29 cellular contexts compared by ENCODE assay signal in genomic region chr5:76152161-76152560, GRCh38.
"Had no signal": no experiment of that assay in that cellular context is flagged by ENCODE, and none has a peak within 500 bp of the region (broad histone marks: within the 10 kb centered on the region; RNA-seq: fewer than 3 reads in every experiment).

No MANE protein-coding gene starts in this region.

- H3K4me1 Mint-ChIP-seq: naive thymus-derived CD8-positive, alpha-beta T cell; nephron progenitor cell; neural crest cell; stimulated activated naive B cell treated with anti-CD40 and anti-IgM and Interleukin-4, amounts not matched to agents 10 μg/mL and 1 μg/mL and 100 μg/mL, for 72 hours had no signal

- H3K4me3 Mint-ChIP-seq: naive thymus-derived CD8-positive, alpha-beta T cell; natural killer cell treated with Interleukin-12 subunit alpha and Interleukin-12 subunit beta and Interleukin-15 and Interleukin-18, amount 100 ng/mL, for 72 hours; nephron progenitor cell; neural crest cell; stimulated activated effector memory CD8-positive, alpha-beta T cell treated with anti-CD3 and anti-CD28 coated beads, Interleukin-12 subunit alpha, Interleukin-12 subunit beta, amount 100 ng/mL, for 72 hours; stimulated activated naive B cell treated with anti-CD40 and anti-IgM and Interleukin-4, amounts not matched to agents 10 μg/mL and 1 μg/mL and 100 μg/mL, for 72 hours; stimulated activated naive CD8-positive, alpha-beta T cell treated with anti-CD3 and anti-CD28 coated beads, Interleukin-15, Interleukin-2, amounts not matched to agents 100 ng/mL and 50 ng/mL, for 24 hours had no signal

- H3K4me1 ChIP-seq: parathyroid adenoma, psoas muscle, right lobe of liver, sigmoid colon, stomach, tibial nerve, upper lobe of right lung had no signal

- DNase-seq: naive thymus-derived CD8-positive, alpha-beta T cell; nephron progenitor cell; occipital lobe; ovary; posterior cingulate gyrus; psoas muscle; right cardiac atrium; right lobe of liver; sigmoid colon; small intestine; stimulated activated CD4-positive, alpha-beta T cell treated with anti-CD3 and anti-CD28 coated beads, Interleukin-15, amount 100 ng/mL, for 24 hours; stimulated activated CD4-positive, alpha-beta T cell treated with anti-CD3 and anti-CD28 coated beads, Interleukin-2, amount 100 ng/mL, for 24 hours; stimulated activated CD4-positive, alpha-beta T cell treated with anti-CD3 and anti-CD28 coated beads, Interleukin-2, amount 100 ng/mL, for 48 hours; stimulated activated CD4-positive, alpha-beta T cell treated with anti-CD3 and anti-CD28 coated beads, Interleukin-4, amount 100 ng/mL, for 24 hours; stimulated activated naive B cell treated with anti-CD40 and anti-IgM and Interleukin-4, amounts not matched to agents 10 μg/mL and 1 μg/mL and 100 μg/mL, for 72 hours; stimulated activated naive CD4-positive, alpha-beta T cell treated with Interleukin-2 at 50 U/mL for 16 hours; stomach; thyroid gland; trophoblast cell; upper lobe of right lung; uterus had no signal

- H3K9me3 Mint-ChIP-seq: natural killer cell treated with Interleukin-12 subunit alpha and Interleukin-12 subunit beta and Interleukin-15 and Interleukin-18, amount 100 ng/mL, for 72 hours; nephron progenitor cell; neural crest cell had no signal

- H3K27ac Mint-ChIP-seq: naive thymus-derived CD8-positive, alpha-beta T cell; natural killer cell treated with Interleukin-12 subunit alpha and Interleukin-12 subunit beta and Interleukin-15 and Interleukin-18, amount 100 ng/mL, for 72 hours; nephron progenitor cell; progenitor cell of endocrine pancreas; stimulated activated effector memory CD8-positive, alpha-beta T cell treated with anti-CD3 and anti-CD28 coated beads, Interleukin-12 subunit alpha, Interleukin-12 subunit beta, amount 100 ng/mL, for 72 hours; stimulated activated naive B cell treated with anti-CD40 and anti-IgM and Interleukin-4, amounts not matched to agents 10 μg/mL and 1 μg/mL and 100 μg/mL, for 72 hours; stimulated activated naive CD8-positive, alpha-beta T cell treated with anti-CD3 and anti-CD28 coated beads, Interleukin-15, Interleukin-2, amounts not matched to agents 100 ng/mL and 50 ng/mL, for 24 hours had no signal

- H3K79me2 ChIP-seq: parathyroid adenoma had no signal

- H3K27ac ChIP-seq: ovary, parathyroid adenoma, psoas muscle, right lobe of liver, sigmoid colon, stomach, thoracic aorta, thyroid gland, tibial nerve, upper lobe of right lung, uterus had no signal

- H3K9ac ChIP-seq: parathyroid adenoma had no signal

- H3K36me3 ChIP-seq: ovary, right lobe of liver, sigmoid colon, stomach, thoracic aorta, thyroid gland, tibial nerve, upper lobe of right lung, uterus had no signal

- H3K36me3 Mint-ChIP-seq: stimulated activated effector memory CD8-positive, alpha-beta T cell treated with anti-CD3 and anti-CD28 coated beads, Interleukin-12 subunit alpha, Interleukin-12 subunit beta, amount 100 ng/mL, for 72 hours had no signal

- ATAC-seq: naive thymus-derived CD8-positive, alpha-beta T cell; natural killer cell treated with Interleukin-12 subunit alpha and Interleukin-12 subunit beta and Interleukin-15 and Interleukin-18, amount 100 ng/mL, for 72 hours; psoas muscle; right cardiac atrium; right lobe of liver; stimulated activated effector memory CD8-positive, alpha-beta T cell treated with anti-CD3 and anti-CD28 coated beads, Interleukin-12 subunit alpha, Interleukin-12 subunit beta, amount 100 ng/mL, for 72 hours; stimulated activated naive B cell treated with anti-CD40 and anti-IgM and Interleukin-4, amounts not matched to agents 10 μg/mL and 1 μg/mL and 100 μg/mL, for 72 hours; upper lobe of right lung had no signal

- H3K27me3 ChIP-seq: ovary, right lobe of liver, sigmoid colon, stomach, thyroid gland, tibial nerve, upper lobe of right lung, uterus had no signal

- H3K9me3 ChIP-seq: ovary, psoas muscle, right lobe of liver, sigmoid colon, stomach, thoracic aorta, thyroid gland, upper lobe of right lung, uterus had no signal

- H3K4me3 ChIP-seq: ovary, psoas muscle, right lobe of liver, sigmoid colon, stomach, thoracic aorta, thyroid gland, tibial nerve, upper lobe of right lung, uterus had no signal

- FAIRE-seq: small intestine had no signal

- H2AFZ ChIP-seq: parathyroid adenoma had no signal
